8 cellular contexts compared by ENCODE assay signal in genomic region chr7:78226059-78226658, GRCh38.
DNase-seq lines count a peak whose midpoint lies in the region; ATAC-seq and TF ChIP-seq lines count a peak whose summit lies in the region.

No MANE protein-coding gene starts in this region.

- no peaks in the 10 kb centered on the region for H3K4me1 Mint-ChIP-seq in activated T-cell treated with anti-CD3 and anti-CD28 coated beads, Interleukin-2, amount 50 U/mL, for 4 hours (ENCODE audit: low read depth)

- H3K9me3 Mint-ChIP-seq in activated T-cell treated with anti-CD3 and anti-CD28 coated beads, Interleukin-2, amount 50 U/mL, for 4 hours = no peaks in the 10 kb centered on the region

- TF ChIP-seq CTCF in ascending aorta (IDR thresholded peaks at IDR 0.05) (peak in 2 of 3 experiments; percentile 45 to 49), left lung (IDR thresholded peaks at IDR 0.05) (peak in 1 of 2 donors; percentile 26)

- H3K36me3 ChIP-seq in ascending aorta (no peaks in the 10 kb centered on the region), left lung (no peaks in the 10 kb centered on the region)

- no peaks in the 10 kb centered on the region for H3K9me3 ChIP-seq in ascending aorta
- H3K9me3 ChIP-seq in left lung = no peaks in the 10 kb centered on the region

- intact Hi-C loops in ascending aorta (cut with DNase I) (loop anchor here (2.0 to 10.0 kb wide), 2 partner anchors 91 to 281 kb away; no protein-coding TSS in a partner anchor), left lung (cut with DNase I) (no loop called here)

- no peaks in the 10 kb centered on the region for H3K36me3 Mint-ChIP-seq in activated T-cell treated with anti-CD3 and anti-CD28 coated beads, Interleukin-2, amount 50 U/mL, for 4 hours (ENCODE audit: insufficient read depth)

- peak; percentile 23 for DNase-seq in activated T-cell treated with anti-CD3 and anti-CD28 coated beads for 48 hours (ENCODE audit: low read depth)
- DNase-seq in activated T-cell treated with anti-CD3 and anti-CD28 coated beads, Interleukin-2, amount 50 U/mL, for 4 hours = no peak
- DNase-seq in NCI-H2107 (lab: John Stamatoyannopoulos, UW) = peak; percentile 19
- DNase-seq in ascending aorta (ENCODE audit: low spot score in 2 of 2) = peak in 1 of 2 donors; percentile 74
- peak in 1 of 2 donors; percentile 53 for DNase-seq in left lung
- DNase-seq in putamen (ENCODE audit: low spot score) = no peak

- ATAC-seq in activated T-cell treated with anti-CD3 and anti-CD28 coated beads, Interleukin-2, amount 50 U/mL, for 4 hours = no peak
- peak; percentile 75 for ATAC-seq in left lung
- ATAC-seq in GM18498 (IDR thresholded peaks at IDR 0.05; ENCODE audit: unreplicated experiment) = no peak
- ATAC-seq in GM21423 (IDR thresholded peaks at IDR 0.05; ENCODE audit: unreplicated experiment) = no peak

- peaks cover 8% of the 10 kb centered on the region for H3K27me3 Mint-ChIP-seq in activated T-cell treated with anti-CD3 and anti-CD28 coated beads, Interleukin-2, amount 50 U/mL, for 4 hours (ENCODE audit: low read depth)

- H3K4me1 ChIP-seq in ascending aorta = peaks cover 0 to 12% of the 10 kb centered on the region in 2 donors
- peaks cover 0 to 2% of the 10 kb centered on the region in 2 donors for H3K4me1 ChIP-seq in left lung

- no peak overlapping the region for H3K4me3 Mint-ChIP-seq in activated T-cell treated with anti-CD3 and anti-CD28 coated beads, Interleukin-2, amount 50 U/mL, for 4 hours

- H3K27me3 ChIP-seq in ascending aorta (no peaks in the 10 kb centered on the region), left lung (no peaks in the 10 kb centered on the region)

- H3K27ac ChIP-seq in ascending aorta (peak overlapping the region in 1 of 2 donors; percentile 55), left lung (no peak overlapping the region)

- H3K4me3 ChIP-seq in ascending aorta = no peak overlapping the region
- H3K4me3 ChIP-seq in left lung = no peak overlapping the region

Comparison
In these comparisons a context has a peak if more than half of its experiments do, and no peak if none do; other contexts are left out.
1. DNase-seq: peak in activated T-cell treated with anti-CD3 and anti-CD28 coated beads for 48 hours (single experiment) and NCI-H2107 (single experiment); none in activated T-cell treated with anti-CD3 and anti-CD28 coated beads, Interleukin-2, amount 50 U/mL, for 4 hours (single experiment) and putamen (single experiment).